Comparison of ENCODE assay signal across 20 cellular contexts in the genomic region with DNA sequence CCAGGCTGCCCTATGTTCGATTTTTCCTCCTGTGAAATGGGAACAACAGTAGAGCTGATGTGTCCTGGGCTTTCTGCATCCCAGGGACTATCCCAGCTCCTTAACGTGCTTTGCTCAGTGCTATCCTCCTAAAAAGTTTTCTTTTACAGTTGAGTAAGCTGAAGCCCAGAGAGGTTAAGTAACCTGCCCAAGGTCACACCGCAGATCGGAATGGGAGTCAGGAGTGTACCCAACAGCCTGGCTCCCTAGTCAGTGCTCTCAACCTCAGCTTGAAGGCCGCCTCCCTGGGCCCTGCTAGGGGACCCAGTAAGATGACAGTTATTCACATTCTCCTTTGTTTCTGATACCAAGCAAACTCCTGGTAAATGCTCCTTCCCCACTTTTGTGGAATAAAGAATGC.
"Had no signal": no experiment of that assay in that cellular context is flagged by ENCODE, and none has a peak within 500 bp of the region (broad histone marks: within the 10 kb centered on the region; RNA-seq: fewer than 3 reads in every experiment).

No MANE protein-coding gene starts in this region.

- H3K4me3 Mint-ChIP-seq: activated CD8-positive, alpha-beta T cell treated with anti-CD3 and anti-CD28 coated beads, Interleukin-2, amount 10 ng/mL, durations not matched to agents 7 days and 5 days; activated naive CD4-positive, alpha-beta T cell treated with anti-CD3 and anti-CD28 coated beads for 36 hours; activated naive CD8-positive, alpha-beta T cell; activated T-cell treated with anti-CD3 and anti-CD28 coated beads, Interleukin-2, amount 50 U/mL, for 24 hours had no signal

- H3K36me3 Mint-ChIP-seq: activated naive CD8-positive, alpha-beta T cell had no signal

- DNase-seq: activated CD4-positive, alpha-beta T cell treated with anti-CD3 and anti-CD28 coated beads for 48 hours; activated CD4-positive, alpha-beta T cell treated with anti-CD3 and anti-CD28 coated beads, Interleukin-2, amount 50 U/mL, for 4 hours; activated CD4-positive, CD25-positive, alpha-beta regulatory T cell treated with anti-CD3 and anti-CD28 coated beads, Interleukin-2, amount 50 U/mL, for 72 hours; activated CD8-positive, alpha-beta T cell treated with anti-CD3 and anti-CD28 coated beads, Interleukin-2, amount 10 ng/mL, durations not matched to agents 7 days and 5 days; activated gamma-delta T cell; activated naive CD4-positive, alpha-beta T cell treated with anti-CD3 and anti-CD28 coated beads for 36 hours; activated T-cell treated with anti-CD3 and anti-CD28 coated beads, Interleukin-2, amount 50 U/mL, for 24 hours; cerebellar nuclear complex; MV-4-11; NCI-H1092 treated with DMSO at 0.1 percent for 48 hours; NCI-H1417 treated with DMSO at 0.1 percent for 48 hours; NCI-H1694; NCI-H2029 treated with DMSO at 0.1 percent for 48 hours; NCI-H510A treated with DMSO at 0.1 percent for 48 hours; NCI-H69; Peyer's patch; SHP77; SW 1271 had no signal

- H3K9me3 Mint-ChIP-seq: activated naive CD4-positive, alpha-beta T cell treated with anti-CD3 and anti-CD28 coated beads for 36 hours; activated T-cell treated with anti-CD3 and anti-CD28 coated beads, Interleukin-2, amount 50 U/mL, for 24 hours had no signal

- H3K27ac Mint-ChIP-seq: activated CD8-positive, alpha-beta T cell treated with anti-CD3 and anti-CD28 coated beads, Interleukin-2, amount 10 ng/mL, durations not matched to agents 7 days and 5 days; activated naive CD4-positive, alpha-beta T cell treated with anti-CD3 and anti-CD28 coated beads for 36 hours; activated naive CD8-positive, alpha-beta T cell; activated T-cell treated with anti-CD3 and anti-CD28 coated beads, Interleukin-2, amount 50 U/mL, for 24 hours had no signal

- ATAC-seq: activated CD8-positive, alpha-beta T cell treated with anti-CD3 and anti-CD28 coated beads, Interleukin-2, amount 10 ng/mL, durations not matched to agents 7 days and 5 days; SK-N-SH treated with all-trans-retinoic acid at 6 μM for 48 hours had no signal
